In the genomic region with DNA sequence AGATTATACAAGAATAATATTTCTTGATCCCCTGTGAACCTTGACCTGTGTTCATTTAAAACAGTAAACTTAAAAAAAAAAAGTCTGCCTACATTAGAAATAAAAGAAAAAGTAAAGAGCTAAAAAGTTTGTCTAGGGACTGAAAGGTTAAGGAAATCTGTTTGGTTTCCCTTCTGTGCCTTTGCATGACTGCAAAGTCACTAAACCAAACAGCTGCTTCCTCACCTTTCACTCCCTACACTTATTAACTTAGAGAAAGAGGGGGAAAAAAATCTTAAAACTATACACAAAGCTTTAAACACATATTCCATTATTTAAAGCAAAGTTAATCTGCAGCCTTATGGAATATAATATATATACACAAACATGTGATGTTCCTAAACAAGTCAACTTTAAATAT, we compare ENCODE assay signal across 16 cellular contexts.
"Had no signal": no experiment of that assay in that cellular context is flagged by ENCODE, and none has a peak within 500 bp of the region (broad histone marks: within the 10 kb centered on the region; RNA-seq: fewer than 3 reads in every experiment).

No MANE protein-coding gene starts in this region.

- H3K4me1 Mint-ChIP-seq: activated naive CD8-positive, alpha-beta T cell treated with anti-CD3 and anti-CD28 coated beads, Interleukin-2, amount 50 U/mL, for 24 hours had no signal

- H3K27me3 Mint-ChIP-seq: activated naive CD8-positive, alpha-beta T cell treated with anti-CD3 and anti-CD28 coated beads, Interleukin-2, amount 50 U/mL, for 24 hours; naive thymus-derived CD4-positive, alpha-beta T cell had no signal

- H3K9me3 Mint-ChIP-seq: activated naive CD8-positive, alpha-beta T cell treated with anti-CD3 and anti-CD28 coated beads, Interleukin-2, amount 50 U/mL, for 24 hours; activated T-cell treated with anti-CD3 and anti-CD28 coated beads, Interleukin-2, amount 50 U/mL, for 4 hours; naive thymus-derived CD4-positive, alpha-beta T cell had no signal

- H3K4me1 ChIP-seq: ascending aorta, transverse colon, vagina had no signal

- H3K27me3 ChIP-seq: ascending aorta, transverse colon, vagina had no signal

- DNase-seq: activated CD4-positive, alpha-beta T cell treated with anti-CD3 and anti-CD28 coated beads, Interleukin-2, amount 50 U/mL, for 1 hour; activated naive CD4-positive, alpha-beta T cell; activated naive CD8-positive, alpha-beta T cell treated with anti-CD3 and anti-CD28 coated beads, Interleukin-2, amount 50 U/mL, for 24 hours; activated T-cell treated with anti-CD3 and anti-CD28 coated beads, Interleukin-2, amount 50 U/mL, for 4 hours; erythroblast; mucosa of descending colon; naive thymus-derived CD4-positive, alpha-beta T cell; retina; stimulated activated CD4-positive, alpha-beta T cell treated with anti-CD3 and anti-CD28 coated beads, Interleukin-4, amount 100 ng/mL, for 1 hour; stimulated activated naive CD4-positive, alpha-beta T cell treated with Interleukin-2 at 50 U/mL for 16 hours; transverse colon had no signal

- H3K4me3 ChIP-seq: ascending aorta, mucosa of descending colon, transverse colon, vagina had no signal

- H3K27ac ChIP-seq: ascending aorta, transverse colon, vagina had no signal

- H3K9me3 ChIP-seq: ascending aorta, mucosa of descending colon, transverse colon, vagina had no signal

- FAIRE-seq: bronchial epithelial cell, keratinocyte had no signal

- ATAC-seq: activated naive CD8-positive, alpha-beta T cell treated with anti-CD3 and anti-CD28 coated beads, Interleukin-2, amount 50 U/mL, for 24 hours; activated T-cell treated with anti-CD3 and anti-CD28 coated beads, Interleukin-2, amount 50 U/mL, for 4 hours; left lobe of liver; mucosa of descending colon; naive thymus-derived CD4-positive, alpha-beta T cell had no signal

- H3K4me3 Mint-ChIP-seq: activated naive CD8-positive, alpha-beta T cell treated with anti-CD3 and anti-CD28 coated beads, Interleukin-2, amount 50 U/mL, for 24 hours; activated T-cell treated with anti-CD3 and anti-CD28 coated beads, Interleukin-2, amount 50 U/mL, for 4 hours; naive thymus-derived CD4-positive, alpha-beta T cell had no signal
